7 cellular contexts compared by ENCODE assay signal in genomic region chr6:141641951-141642350, GRCh38.
"Had no signal": no experiment of that assay in that cellular context is flagged by ENCODE, and none has a peak within 500 bp of the region (broad histone marks: within the 10 kb centered on the region; RNA-seq: fewer than 3 reads in every experiment).

No MANE protein-coding gene starts in this region.

- H2AFZ ChIP-seq: GM23248 had no signal

- H3K4me3 ChIP-seq: GM23248 had no signal

- ATAC-seq: HepG2 had no signal

- DNase-seq: H9, HFFc6, KBM-7 had no signal

- H3K4me2 ChIP-seq: KMS-11 had no signal

- H3K27ac ChIP-seq: GM23248, HL-60, KMS-11 had no signal

- H3K9ac ChIP-seq: GM23248, KMS-11 had no signal
